ENCODE assay signal across 16 cellular contexts in genomic region chr2:234044157-234044556, GRCh38. TPM values are rescaled to one million over a fixed set of nuclear protein-coding genes. Genes with fewer than 3 reads are reported as not detected.
DNase-seq lines count a peak whose midpoint lies in the region; ATAC-seq and TF ChIP-seq lines count a peak whose summit lies in the region.
"Had no signal": no experiment of that assay in that cellular context is flagged by ENCODE, and none has a peak within 500 bp of the region (broad histone marks: within the 10 kb centered on the region; RNA-seq: fewer than 3 reads in every experiment).

No MANE protein-coding gene starts in this region.

- peak in 1 of 2 experiments; percentile 78; a peak in 2 of 4 replicates for TF ChIP-seq EP300 in SK-N-SH (IDR thresholded peaks at IDR 0.05; ENCODE audit: borderline replicate concordance in 1 of 2, low read depth in 1 of 2, low read length in 1 of 2)

- H3K4me1 Mint-ChIP-seq in MCF 10A (ENCODE audit: insufficient read depth, unreplicated experiment) (peaks cover 18% of the 10 kb centered on the region), endodermal cell (no peaks in the 10 kb centered on the region)

- no peak for ATAC-seq in GM21526 (IDR thresholded peaks at IDR 0.05; ENCODE audit: low FRiP score, unreplicated experiment)

- no peak overlapping the region for H3K4me3 ChIP-seq in breast epithelium
- no peak overlapping the region for H3K4me3 ChIP-seq in SK-N-SH (ENCODE audit: low read depth in 2 of 2, low read length in 1 of 2)
- H3K4me3 ChIP-seq in fibroblast of pulmonary artery (replicated peaks; ENCODE audit: low read depth, low read length), result no peak overlapping the region
- no peak overlapping the region for H3K4me3 ChIP-seq in endodermal cell (ENCODE audit: low read length)
- H3K4me3 ChIP-seq: smooth muscle cell had no signal

- peak overlapping the region; percentile 39 for H3K27ac Mint-ChIP-seq in MCF 10A (ENCODE audit: low read depth, unreplicated experiment)
- H3K27ac Mint-ChIP-seq in endodermal cell, result no peak overlapping the region

- H3K27ac ChIP-seq in breast epithelium (no peak overlapping the region), SK-N-SH (ENCODE audit: low read depth in 2 of 2, low read length in 1 of 2) (peak overlapping the region in 1 of 2 experiments; percentile 55; a peak in 2 of 4 replicates), endodermal cell (ENCODE audit: low read depth, low read length) (no peak overlapping the region)
- H3K27ac ChIP-seq: 22Rv1, KMS-11 had no signal

- 12% methylated on average over 1 of the region's 1 CpG for WGBS in SK-N-SH (ENCODE audit: low lambda C conversion rate)
- 88 to 100% methylated on average over 1 of the region's 1 CpG for WGBS in endodermal cell (ENCODE audit: insufficient coverage in 1 of 2, insufficient read length in 1 of 2), 2 experiments

- TF ChIP-seq CTCF in MCF 10A (IDR thresholded peaks at IDR 0.05; ENCODE audit: unreplicated experiment), result no peak
- no peak for TF ChIP-seq CTCF in breast epithelium (IDR thresholded peaks at IDR 0.05)
- TF ChIP-seq CTCF in SK-N-SH (IDR thresholded peaks at IDR 0.05), result no peak
- no peak for TF ChIP-seq CTCF in fibroblast of pulmonary artery (IDR thresholded peaks at IDR 0.05; ENCODE audit: low read length, missing control alignments)
- TF ChIP-seq CTCF in endodermal cell (conservative IDR thresholded peaks at IDR 0.05), result no peak

- no peaks in the 10 kb centered on the region for H3K9me2 ChIP-seq in SK-N-SH

- no TSS peak for BruUV-seq in MCF 10A (replicated peaks; lab: Mats Ljungman, UMichigan)

- H3K4me2 ChIP-seq in SK-N-SH, result no peak overlapping the region
- H3K4me2 ChIP-seq: KMS-11, smooth muscle cell had no signal

- TF ChIP-seq RAD21 in SK-N-SH (IDR thresholded peaks at IDR 0.05; ENCODE audit: low read length), result no peak

- H3K27me3 Mint-ChIP-seq in MCF 10A (ENCODE audit: insufficient read depth, unreplicated experiment), result no peaks in the 10 kb centered on the region
- peaks cover 10% of the 10 kb centered on the region for H3K27me3 Mint-ChIP-seq in endodermal cell (ENCODE audit: insufficient read depth)

- H3K36me3 Mint-ChIP-seq in MCF 10A (ENCODE audit: insufficient read depth, unreplicated experiment) (no peaks in the 10 kb centered on the region), endodermal cell (ENCODE audit: low read depth) (no peaks in the 10 kb centered on the region)

- H3F3A ChIP-seq in SK-N-SH (replicated peaks; ENCODE audit: insufficient read depth), result peaks cover 23% of the 10 kb centered on the region

- no peak for TF ChIP-seq POLR2A in breast epithelium (IDR thresholded peaks at IDR 0.05)

- H2AFZ ChIP-seq in SK-N-SH (ENCODE audit: low read depth), result no peak overlapping the region

- CTCF ChIA-PET in MCF 10A (lab: Yijun Ruan, JAX) (no interaction called here), SK-N-SH (lab: Yijun Ruan, JAX) (no interaction called here)

- H3K9ac ChIP-seq in SK-N-SH (no peak overlapping the region), endodermal cell (ENCODE audit: extremely low read depth, low read length, poor library complexity, severe bottlenecking) (no peak overlapping the region)
- H3K9ac ChIP-seq: KMS-11 had no signal

- H4K20me1 ChIP-seq in SK-N-SH (ENCODE audit: insufficient read depth), result no peaks in the 10 kb centered on the region

- H3K9me3 ChIP-seq in breast epithelium (no peaks in the 10 kb centered on the region), SK-N-SH (no peaks in the 10 kb centered on the region), endodermal cell (ENCODE audit: control insufficient read depth, low read length) (no peaks in the 10 kb centered on the region)

- DNase-seq in MCF 10A (ENCODE audit: unreplicated experiment), result peak; percentile 66
- DNase-seq in breast epithelium (ENCODE audit: low spot score in 2 of 2), result no peak
- DNase-seq in SK-N-SH, result no peak
- peak; percentile 78 for DNase-seq in fibroblast of pulmonary artery (ENCODE audit: low read depth)
- DNase-seq in endodermal cell, result no peak
- no peak for DNase-seq in NCI-H1048 (lab: John Stamatoyannopoulos, UW)
- DNase-seq in HT-29 (ENCODE audit: low spot score), result no peak
- DNase-seq: mesendoderm, NCI-H187 treated with DMSO at 0.1 percent for 48 hours, Right ventricle myocardium superior had no signal

- POLR2A ChIA-PET in MCF 10A (lab: Yijun Ruan, JAX) (no interaction called here), SK-N-SH (lab: Yijun Ruan, JAX) (no interaction called here)

- no peaks in the 10 kb centered on the region for H3K27me3 ChIP-seq in breast epithelium
- H3K27me3 ChIP-seq in SK-N-SH (ENCODE audit: insufficient read depth), result no peaks in the 10 kb centered on the region
- peaks cover 8% of the 10 kb centered on the region for H3K27me3 ChIP-seq in endodermal cell (ENCODE audit: control insufficient read depth, insufficient read depth, low read length, poor library complexity, severe bottlenecking)

- H3K4me1 ChIP-seq in breast epithelium, result no peaks in the 10 kb centered on the region
- H3K4me1 ChIP-seq in SK-N-SH (ENCODE audit: control insufficient read depth in 1 of 2, insufficient read depth in 2 of 2, low read depth in 1 of 2, low read length in 1 of 2), result no peaks in the 10 kb centered on the region
- no peaks in the 10 kb centered on the region for H3K4me1 ChIP-seq in endodermal cell (ENCODE audit: control insufficient read depth, insufficient read depth, low read length)

- H3K36me3 ChIP-seq in breast epithelium (no peaks in the 10 kb centered on the region), SK-N-SH (replicated peaks in 1 of 2; ENCODE audit: control insufficient read depth in 1 of 2, insufficient read depth in 2 of 2, low read length in 1 of 2) (no peaks in the 10 kb centered on the region), endodermal cell (ENCODE audit: control insufficient read depth, insufficient read depth, low read length) (no peaks in the 10 kb centered on the region)

- no peaks in the 10 kb centered on the region for H3K79me2 ChIP-seq in SK-N-SH (ENCODE audit: insufficient read depth)

- H3K4me3 Mint-ChIP-seq in MCF 10A (ENCODE audit: unreplicated experiment) (no peak overlapping the region), endodermal cell (no peak overlapping the region)

- intact Hi-C loops in MCF 10A (cut with micrococcal nuclease) (no loop called here), breast epithelium (cut with DNase I; ENCODE audit: low total_unique reads) (no loop called here)

- H3K9me3 Mint-ChIP-seq in MCF 10A (ENCODE audit: unreplicated experiment) (peaks cover 15% of the 10 kb centered on the region), endodermal cell (no peaks in the 10 kb centered on the region)

TF ChIP-seq in SK-N-SH, 30 proteins besides CTCF, POLR2A, EP300 and RAD21 (continues in another document):
- TF ChIP-seq POLR2AphosphoS5 (IDR thresholded peaks at IDR 0.05; ENCODE audit: low read depth, low read length) (peak; percentile 23; the same call in 1 of the 2 replicates), USF1 (IDR thresholded peaks at IDR 0.05; ENCODE audit: borderline replicate concordance, low read depth) (no peak), MXI1 (IDR thresholded peaks at IDR 0.05; ENCODE audit: low read depth, low read length) (no peak), YY1 (IDR thresholded peaks at IDR 0.05; ENCODE audit: low read depth) (peak; percentile 58; the same call in 1 of the 2 replicates), SMC3 (IDR thresholded peaks at IDR 0.05; ENCODE audit: low read depth, low read length) (no peak), MEF2A (IDR thresholded peaks at IDR 0.05; ENCODE audit: borderline replicate concordance, low read depth) (peak; percentile 75), ELF1 (IDR thresholded peaks at IDR 0.05) (no peak), FOSL2 (IDR thresholded peaks at IDR 0.05; ENCODE audit: borderline replicate concordance, low read depth) (peak; percentile 81; the same call in 1 of the 2 replicates), IRF3 (IDR thresholded peaks at IDR 0.05; ENCODE audit: low read depth, low read length) (no peak)

RNA-seq across cellular contexts. Expression of gene SPP2, which starts 6.3 kb away (rescaled TPM):
- total RNA-seq in MCF 10A (2022), result not detected in 2 replicates
- total RNA-seq in breast epithelium, result not detected
- 0.19 and 0.30 TPM in 2 replicates for polyA plus RNA-seq in SK-N-SH (2012; rRNA removed)
- 0.87 and 0.88 TPM in 2 replicates for polyA plus RNA-seq in SK-N-SH (2012; cell fraction: cytosol; rRNA removed)
- polyA plus RNA-seq in SK-N-SH (2012; cell fraction: nucleus; rRNA removed), result 0.25 and 0.92 TPM in 2 replicates
- total RNA-seq in endodermal cell, result not detected
- not detected for polyA plus RNA-seq in endodermal cell (2013, experiment 1 of 2)
- not detected for polyA plus RNA-seq in endodermal cell (2013, experiment 2 of 2)
- total RNA-seq in HT-29 (2014; rRNA removed; shearing (Covaris generic)), result not detected in 2 replicates
- total RNA-seq: epithelial cell of proximal tubule, omental fat pad, Right ventricle myocardium superior, smooth muscle cell had no signal
- polyA plus RNA-seq: smooth muscle cell had no signal

Comparison
In these comparisons a context has a peak if more than half of its experiments do, and no peak if none do; other contexts are left out.
1. DNase-seq: peak in MCF 10A (single experiment) and fibroblast of pulmonary artery (single experiment); none in breast epithelium (0 of 2), SK-N-SH (single experiment), endodermal cell (single experiment), NCI-H1048 (single experiment) and HT-29 (single experiment).